Comparison of ENCODE assay signal across 1 cellular context in the genomic region with DNA sequence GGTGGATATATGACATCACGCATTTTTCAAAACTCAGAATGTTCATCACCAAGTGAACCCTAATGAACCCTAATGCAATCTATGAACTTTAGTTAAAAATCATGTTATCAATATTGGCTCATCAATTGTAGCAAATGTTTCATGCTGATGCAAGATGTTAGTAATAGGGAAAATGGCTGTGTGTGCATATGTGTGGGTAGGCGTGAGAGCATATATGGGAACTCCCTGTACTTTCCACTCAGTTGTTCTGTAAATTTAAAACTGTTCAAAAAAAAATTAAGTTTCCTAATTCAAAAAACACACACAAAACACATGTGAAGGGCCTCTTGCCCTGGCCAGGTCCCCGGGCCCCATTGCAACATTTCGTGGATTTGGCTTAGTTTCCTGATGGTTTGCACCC.
TF ChIP-seq lines count a peak whose summit lies in the region.

No MANE protein-coding gene starts in this region.

TF ChIP-seq in GM12878, 131 proteins besides CTCF, POLR2A, EP300 and RAD21 (continued from another document):
- no peak for TF ChIP-seq RB1 (IDR thresholded peaks at IDR 0.05; ENCODE audit: borderline replicate concordance)
